ENCODE assay signal across 29 cellular contexts in the genomic region with DNA sequence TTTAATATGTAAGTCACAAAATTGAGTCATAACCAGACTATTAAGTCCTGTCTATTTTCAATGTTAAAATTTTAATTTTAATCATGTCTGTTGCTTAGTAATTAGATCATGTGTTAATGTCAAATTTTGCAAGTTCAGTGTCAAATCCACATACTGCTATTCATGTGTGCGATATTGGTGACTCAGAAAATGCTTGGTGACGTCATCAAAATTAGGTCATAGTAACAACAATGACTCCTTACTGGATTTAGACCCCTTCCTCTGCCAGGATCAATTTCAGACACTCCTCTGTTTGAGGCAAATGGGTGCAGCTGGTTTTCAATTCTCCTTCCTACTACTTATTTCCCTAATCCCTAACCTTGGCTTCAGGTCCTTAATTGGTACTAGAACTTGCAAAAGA.
A peak's percentile ranks its signal among the peaks of the same experiment; 100 is the strongest.
DNase-seq lines count a peak whose midpoint lies in the region; ATAC-seq, FAIRE-seq and TF ChIP-seq lines count a peak whose summit lies in the region.
"Had no signal": no experiment of that assay in that cellular context is flagged by ENCODE, and none has a peak within 500 bp of the region (broad histone marks: within the 10 kb centered on the region; RNA-seq: fewer than 3 reads in every experiment).

No MANE protein-coding gene starts in this region.

- H4K20me1 ChIP-seq in H1 (replicated peaks in 1 of 2; ENCODE audit: control insufficient read depth in 1 of 2, insufficient read depth in 2 of 2, low read length in 2 of 2), result no peaks in the 10 kb centered on the region

- H3K27ac Mint-ChIP-seq in WTC11, result peak overlapping the region; percentile 79; the same call in 1 of the 2 replicates
- no peak overlapping the region for H3K27ac Mint-ChIP-seq in activated T-helper 2 cell treated with anti-CD3 and anti-CD28 coated beads, Interferon-gamma antibody, Interleukin-2, Interleukin-4, amounts not matched to agents 10 μg/mL and 5 μg/mL and 100 μg/mL, durations not matched to agents 14 hours and 24 hours and 36 hours
- H3K27ac Mint-ChIP-seq: activated naive CD8-positive, alpha-beta T cell treated with anti-CD3 and anti-CD28 coated beads, Interleukin-2, amount 10 ng/mL, durations not matched to agents 7 days and 5 days; CD8-positive, alpha-beta memory T cell; IgD-negative memory B cell; neural progenitor cell had no signal

- no peak overlapping the region for H3K18ac ChIP-seq in H1 (ENCODE audit: extremely low read depth, low read length)

- H2BK12ac ChIP-seq in H1 (ENCODE audit: low read depth, low read length), result no peak overlapping the region

- no peaks in the 10 kb centered on the region; the same call in none of the 2 replicates for H3K36me3 Mint-ChIP-seq in WTC11
- no peaks in the 10 kb centered on the region for H3K36me3 Mint-ChIP-seq in activated T-helper 2 cell treated with anti-CD3 and anti-CD28 coated beads, Interferon-gamma antibody, Interleukin-2, Interleukin-4, amounts not matched to agents 10 μg/mL and 5 μg/mL and 100 μg/mL, durations not matched to agents 14 hours and 24 hours and 36 hours (ENCODE audit: low read depth)
- H3K36me3 Mint-ChIP-seq: activated naive CD8-positive, alpha-beta T cell treated with anti-CD3 and anti-CD28 coated beads, Interleukin-2, amount 10 ng/mL, durations not matched to agents 7 days and 5 days; CD8-positive, alpha-beta memory T cell; IgD-negative memory B cell had no signal

- H3K27me3 Mint-ChIP-seq in WTC11 (ENCODE audit: low read depth), result no peaks in the 10 kb centered on the region
- H3K27me3 Mint-ChIP-seq in activated T-helper 2 cell treated with anti-CD3 and anti-CD28 coated beads, Interferon-gamma antibody, Interleukin-2, Interleukin-4, amounts not matched to agents 10 μg/mL and 5 μg/mL and 100 μg/mL, durations not matched to agents 14 hours and 24 hours and 36 hours (ENCODE audit: low read depth), result no peaks in the 10 kb centered on the region
- H3K27me3 Mint-ChIP-seq: activated naive CD8-positive, alpha-beta T cell treated with anti-CD3 and anti-CD28 coated beads, Interleukin-2, amount 10 ng/mL, durations not matched to agents 7 days and 5 days; CD8-positive, alpha-beta memory T cell; IgD-negative memory B cell had no signal

- ATAC-seq in WTC11, result no peak
- ATAC-seq: lower lobe of right lung; psoas muscle; stimulated activated naive CD8-positive, alpha-beta T cell treated with anti-CD3 and anti-CD28 coated beads, Interleukin-15, Interleukin-2, amounts not matched to agents 100 U/mL and 50 U/mL, for 24 hours had no signal

- no peak for TF ChIP-seq RAD21 in H1 (IDR thresholded peaks at IDR 0.05 in 1 of 2, conservative IDR thresholded peaks at IDR 0.05 in 1 of 2; ENCODE audit: low read depth in 2 of 2, low read length in 2 of 2)

- H4K91ac ChIP-seq in H1 (replicated peaks; ENCODE audit: insufficient read length, low read length), result no peak overlapping the region

- H3K4me3 ChIP-seq in H1 (ENCODE audit: extremely low read depth in 1 of 4, insufficient read depth in 2 of 4, low read depth in 3 of 4, low read length in 4 of 4), result peak overlapping the region in 1 of 4 experiments; percentile 2; a peak in 1 of 8 replicates
- H3K4me3 ChIP-seq in retinal pigment epithelial cell (ENCODE audit: low read length), result no peak overlapping the region
- no peak overlapping the region for H3K4me3 ChIP-seq in spleen
- H3K4me3 ChIP-seq: hepatocyte, lower lobe of right lung, neural progenitor cell, psoas muscle, tibial artery had no signal

- WGBS in H1 (ENCODE audit: extremely low coverage in 1 of 2, insufficient coverage in 1 of 2, insufficient read length in 1 of 2, insufficient replicate concordance in 2 of 2, low coverage in 1 of 2, low lambda C conversion rate in 2 of 2, missing lambda C conversion rate in 1 of 2), 2 experiments, result 94% methylated on average over 2 of the region's 2 CpGs; no CpG with 5 or more reads in 1 of the 2 experiments
- WGBS in spleen, 5 donors, result 70 to 83% (median 80%) methylated on average over 2 of the region's 2 CpGs

- no peak overlapping the region for H3K4ac ChIP-seq in H1 (replicated peaks; ENCODE audit: insufficient read length, low read depth, low read length)

- H3K23ac ChIP-seq in H1 (ENCODE audit: insufficient read length), result no peak overlapping the region

- H3K23me2 ChIP-seq in H1 (ENCODE audit: low read depth, low read length), result no peaks in the 10 kb centered on the region

- peaks cover 21% of the 10 kb centered on the region for H3K4me1 Mint-ChIP-seq in WTC11
- no peaks in the 10 kb centered on the region for H3K4me1 Mint-ChIP-seq in activated T-helper 2 cell treated with anti-CD3 and anti-CD28 coated beads, Interferon-gamma antibody, Interleukin-2, Interleukin-4, amounts not matched to agents 10 μg/mL and 5 μg/mL and 100 μg/mL, durations not matched to agents 14 hours and 24 hours and 36 hours (ENCODE audit: low read depth)
- H3K4me1 Mint-ChIP-seq: activated naive CD8-positive, alpha-beta T cell treated with anti-CD3 and anti-CD28 coated beads, Interleukin-2, amount 10 ng/mL, durations not matched to agents 7 days and 5 days; CD8-positive, alpha-beta memory T cell; IgD-negative memory B cell had no signal

- no peak overlapping the region for H3K56ac ChIP-seq in H1 (replicated peaks; ENCODE audit: insufficient read length, low read depth, low read length)

- TF ChIP-seq CTCF in WTC11 (IDR thresholded peaks at IDR 0.05) (no peak), H1 (IDR thresholded peaks at IDR 0.05; ENCODE audit: control extremely low read depth in 1 of 3, insufficient read depth in 1 of 3, low read depth in 1 of 3, low read length in 3 of 3) (no peak), retinal pigment epithelial cell (conservative IDR thresholded peaks at IDR 0.05; ENCODE audit: low read depth, low read length) (no peak), spleen (IDR thresholded peaks at IDR 0.05 in 8 of 11, conservative IDR thresholded peaks at IDR 0.05 in 3 of 11) (no peak)

- H3K4me1 ChIP-seq in H1 (replicated peaks in 1 of 4; ENCODE audit: control insufficient read depth in 3 of 4, insufficient read depth in 4 of 4, low read length in 3 of 4) (peaks cover 0 to 9% (median 4%) of the 10 kb centered on the region in 4 experiments; a peak in 3 of 7 replicates), spleen (no peaks in the 10 kb centered on the region)
- H3K4me1 ChIP-seq: lower lobe of right lung, neural progenitor cell, psoas muscle, tibial artery had no signal

- CTCF ChIA-PET in WTC11 (lab: Charles Lee) (no interaction called here), H1 (lab: Charles Lee; ENCODE audit: partially characterized antibody) (interaction anchor here (1.5 kb wide), 1 partner anchor 74 kb away, joined by 4 read pairs; no protein-coding TSS in a partner anchor)

- POLR2A ChIA-PET in WTC11 (lab: Charles Lee), result no interaction called here
- POLR2A ChIA-PET in H1 (lab: Charles Lee; ENCODE audit: partially characterized antibody), result no interaction called here

- no peak overlapping the region for H2BK15ac ChIP-seq in H1 (ENCODE audit: low read length)

- no peak overlapping the region for H2BK20ac ChIP-seq in H1 (ENCODE audit: low read length)

- no peaks in the 10 kb centered on the region for H3K27me3 ChIP-seq in H1 (replicated peaks in 1 of 4; ENCODE audit: control insufficient read depth in 3 of 4, extremely low read depth in 1 of 4, insufficient read depth in 3 of 4, low read length in 3 of 4)
- no peaks in the 10 kb centered on the region for H3K27me3 ChIP-seq in spleen (replicated peaks in 1 of 7)
- H3K27me3 ChIP-seq: hepatocyte, neural progenitor cell, tibial artery had no signal

- H2BK5ac ChIP-seq in H1 (ENCODE audit: low read depth, low read length), result no peak overlapping the region

- H3K36me3 ChIP-seq in H1 (ENCODE audit: control insufficient read depth in 2 of 4, insufficient read depth in 4 of 4, low read length in 3 of 4) (peaks cover 0 to 4% (median 0%) of the 10 kb centered on the region in 4 experiments; a peak in 2 of 8 replicates), spleen (no peaks in the 10 kb centered on the region)
- H3K36me3 ChIP-seq: lower lobe of right lung, neural progenitor cell, tibial artery had no signal

- no peak for TF ChIP-seq EP300 in H1 (IDR thresholded peaks at IDR 0.05; ENCODE audit: borderline replicate concordance in 1 of 2, low read depth in 2 of 2, low read length in 2 of 2)

- no peak overlapping the region for H3K9ac ChIP-seq in H1 (replicated peaks in 1 of 4; ENCODE audit: extremely low read depth in 1 of 4, low read depth in 3 of 4, low read length in 3 of 4)
- H3K9ac ChIP-seq: neural progenitor cell had no signal

- no peak overlapping the region for H3K14ac ChIP-seq in H1 (ENCODE audit: insufficient read length)

- H2AK5ac ChIP-seq in H1 (ENCODE audit: low read depth, low read length), result no peak overlapping the region

- H2AFZ ChIP-seq in H1 (ENCODE audit: low read length), result 0 out of 2 replicates have a peak overlapping the region, but pooled peaks have one; percentile 74
- H2AFZ ChIP-seq: hepatocyte, neural progenitor cell had no signal

- DNase-seq in DMS53 (lab: John Stamatoyannopoulos, UW) (peak; percentile 1), DMS53 treated with DMSO at 0.1 percent for 48 hours (lab: John Stamatoyannopoulos, UW; ENCODE audit: unreplicated experiment) (no peak), WTC11 (ENCODE audit: low spot score) (no peak), H1 (ENCODE audit: low read depth in 1 of 2, low spot score in 2 of 2) (no peak), retinal pigment epithelial cell (ENCODE audit: low read depth) (peak; percentile 16), spleen (no peak)
- no peak for DNase-seq in activated T-helper 2 cell treated with anti-CD3 and anti-CD28 coated beads, Interferon-gamma antibody, Interleukin-2, Interleukin-4, amounts not matched to agents 10 μg/mL and 5 μg/mL and 100 μg/mL, durations not matched to agents 14 hours and 24 hours and 36 hours (ENCODE audit: low spot score)
- DNase-seq in stimulated activated CD4-positive, alpha-beta T cell treated with anti-CD3 and anti-CD28 coated beads, Interleukin-1b, Interleukin-23, amount 100 ng/mL, for 48 hours, result no peak
- DNase-seq: activated CD4-positive, alpha-beta T cell treated with anti-CD3 and anti-CD28 coated beads, Interleukin-2, amount 50 U/mL, for 4 hours; activated CD8-positive, alpha-beta memory T cell treated with anti-CD3 and anti-CD28 coated beads, Interleukin-2, amount 50 U/mL, for 48 hours; activated effector memory CD4-positive, alpha-beta T cell treated with Interleukin-2 at 50 U/mL for 16 hours; activated naive CD8-positive, alpha-beta T cell treated with anti-CD3 and anti-CD28 coated beads, Interleukin-2, amount 10 ng/mL, durations not matched to agents 7 days and 5 days; AML-193; CD8-positive, alpha-beta memory T cell; DMS79 treated with DMSO at 0.1 percent for 48 hours; foreskin melanocyte; lower lobe of right lung; NCI-H146; NCI-H526 treated with DMSO at 0.1 percent for 48 hours; psoas muscle; small intestine; stimulated activated CD4-positive, alpha-beta T cell treated with anti-CD3 and anti-CD28 coated beads, Interleukin-2, amount 100 ng/mL, for 48 hours; stimulated activated naive CD8-positive, alpha-beta T cell treated with anti-CD3 and anti-CD28 coated beads, Interleukin-15, Interleukin-2, amounts not matched to agents 100 U/mL and 50 U/mL, for 24 hours; tibial artery had no signal

- TF ChIP-seq POLR2A in H1 (IDR thresholded peaks at IDR 0.05; ENCODE audit: control extremely low read depth in 1 of 2, low read depth in 2 of 2, low read length in 2 of 2), result no peak
- TF ChIP-seq POLR2A in spleen (IDR thresholded peaks at IDR 0.05), result no peak

- H3K9me3 Mint-ChIP-seq in WTC11, result peaks cover 14% of the 10 kb centered on the region
- peaks cover 11% of the 10 kb centered on the region for H3K9me3 Mint-ChIP-seq in activated T-helper 2 cell treated with anti-CD3 and anti-CD28 coated beads, Interferon-gamma antibody, Interleukin-2, Interleukin-4, amounts not matched to agents 10 μg/mL and 5 μg/mL and 100 μg/mL, durations not matched to agents 14 hours and 24 hours and 36 hours
- H3K9me3 Mint-ChIP-seq: activated naive CD8-positive, alpha-beta T cell treated with anti-CD3 and anti-CD28 coated beads, Interleukin-2, amount 10 ng/mL, durations not matched to agents 7 days and 5 days had no signal

- no peak overlapping the region for H4K5ac ChIP-seq in H1 (ENCODE audit: insufficient read length, low read depth, low read length)

- no peak overlapping the region for H4K8ac ChIP-seq in H1 (ENCODE audit: extremely low read depth, insufficient read depth, low read length)

- FAIRE-seq in H1 (lab: Jason Lieb, UNC), result no peak
- FAIRE-seq: islet of Langerhans, small intestine had no signal

- no peaks in the 10 kb centered on the region for H3K79me1 ChIP-seq in H1 (ENCODE audit: low read depth, low read length)

- H3K9me3 ChIP-seq in H1 (ENCODE audit: insufficient read depth in 2 of 2, low read depth in 1 of 2, low read length in 1 of 2), result peaks cover 3 to 6% of the 10 kb centered on the region in 2 experiments
- peaks cover 0 to 15% (median 2%) of the 10 kb centered on the region in 8 donors for H3K9me3 ChIP-seq in spleen
- H3K9me3 ChIP-seq: lower lobe of right lung, psoas muscle, tibial artery had no signal

- no peak overlapping the region for H3K4me2 ChIP-seq in H1 (ENCODE audit: insufficient read depth in 1 of 2, low read depth in 2 of 2, low read length in 2 of 2)
- H3K4me2 ChIP-seq: hepatocyte, neural progenitor cell had no signal

- no peak overlapping the region for H2BK120ac ChIP-seq in H1 (replicated peaks; ENCODE audit: low read depth, low read length)

- H3K79me2 ChIP-seq in H1 (ENCODE audit: control insufficient read depth in 1 of 2, insufficient read depth in 2 of 2, low read length in 2 of 2), result no peaks in the 10 kb centered on the region
- H3K79me2 ChIP-seq: hepatocyte had no signal

- no peak overlapping the region for H3K27ac ChIP-seq in H1 (ENCODE audit: low read depth, low read length)
- H3K27ac ChIP-seq in spleen, result no peak overlapping the region
- H3K27ac ChIP-seq: 22Rv1, hepatocyte, lower lobe of right lung, neural progenitor cell, psoas muscle, tibial artery had no signal

- intact Hi-C loops in spleen (cut with DNase I; ENCODE audit: low total_unique reads), result no loop called here
- intact Hi-C loops in activated T-helper 2 cell treated with anti-CD3 and anti-CD28 coated beads, Interferon-gamma antibody, Interleukin-2, Interleukin-4, amounts not matched to agents 10 μg/mL and 5 μg/mL and 100 μg/mL, durations not matched to agents 14 hours and 24 hours and 36 hours (cut with micrococcal nuclease), result no loop called here

- H3K4me3 Mint-ChIP-seq in WTC11, result no peak overlapping the region
- H3K4me3 Mint-ChIP-seq in activated T-helper 2 cell treated with anti-CD3 and anti-CD28 coated beads, Interferon-gamma antibody, Interleukin-2, Interleukin-4, amounts not matched to agents 10 μg/mL and 5 μg/mL and 100 μg/mL, durations not matched to agents 14 hours and 24 hours and 36 hours (ENCODE audit: low read depth), result no peak overlapping the region
- H3K4me3 Mint-ChIP-seq: activated naive CD8-positive, alpha-beta T cell treated with anti-CD3 and anti-CD28 coated beads, Interleukin-2, amount 10 ng/mL, durations not matched to agents 7 days and 5 days; CD8-positive, alpha-beta memory T cell; IgD-negative memory B cell; neural progenitor cell had no signal

Comparison
In these comparisons a context has a peak if more than half of its experiments do, and no peak if none do; other contexts are left out.
1. DNase-seq: peak in DMS53 (single experiment) and retinal pigment epithelial cell (single experiment); none in DMS53 treated with DMSO at 0.1 percent for 48 hours (single experiment), WTC11 (single experiment), H1 (0 of 2), spleen (single experiment), activated T-helper 2 cell treated with anti-CD3 and anti-CD28 coated beads, Interferon-gamma antibody, Interleukin-2, Interleukin-4, amounts not matched to agents 10 μg/mL and 5 μg/mL and 100 μg/mL, durations not matched to agents 14 hours and 24 hours and 36 hours (single experiment) and stimulated activated CD4-positive, alpha-beta T cell treated with anti-CD3 and anti-CD28 coated beads, Interleukin-1b, Interleukin-23, amount 100 ng/mL, for 48 hours (single experiment).